ENCODE assay signal across 9 cellular contexts in the genomic region with DNA sequence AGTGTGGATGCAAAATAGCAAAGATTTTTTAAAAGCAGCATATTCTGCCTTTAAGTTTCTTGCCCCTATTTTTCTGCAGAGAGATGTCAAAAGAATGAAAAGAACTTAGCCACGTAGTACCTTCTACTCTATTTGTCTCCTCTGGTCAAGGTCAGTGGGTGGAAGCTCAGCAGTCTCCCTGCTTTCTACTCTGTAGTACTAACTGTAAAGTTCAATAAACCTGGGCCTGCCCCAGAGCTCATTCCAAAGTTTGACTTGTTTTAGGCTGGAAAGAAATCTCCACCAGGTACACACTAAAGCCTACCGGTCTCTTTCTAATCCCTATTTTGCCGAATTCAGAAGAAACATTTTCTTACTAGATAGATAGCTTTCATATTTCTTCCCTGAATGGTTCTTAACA.
"Had no signal": no experiment of that assay in that cellular context is flagged by ENCODE, and none has a peak within 500 bp of the region (broad histone marks: within the 10 kb centered on the region; RNA-seq: fewer than 3 reads in every experiment).

No MANE protein-coding gene starts in this region.

- H2AFZ ChIP-seq: GM23248 had no signal

- DNase-seq: GM23248, GOT3, H7, HFFc6, IMR-90 had no signal

- H3K9ac ChIP-seq: GM23248 had no signal

- H3K36me3 ChIP-seq: HAP-1 had no signal

- H3K4me3 ChIP-seq: GM23248, HAP-1, K562 had no signal

- ATAC-seq: HCT116, K562 had no signal

- H3K4me1 ChIP-seq: HAP-1 had no signal

- H3K9me3 ChIP-seq: HAP-1 had no signal

- FAIRE-seq: K562 had no signal

- H3K27ac ChIP-seq: GM23248, HL-60 had no signal
